ENCODE assay signal across 31 cellular contexts in the genomic region with DNA sequence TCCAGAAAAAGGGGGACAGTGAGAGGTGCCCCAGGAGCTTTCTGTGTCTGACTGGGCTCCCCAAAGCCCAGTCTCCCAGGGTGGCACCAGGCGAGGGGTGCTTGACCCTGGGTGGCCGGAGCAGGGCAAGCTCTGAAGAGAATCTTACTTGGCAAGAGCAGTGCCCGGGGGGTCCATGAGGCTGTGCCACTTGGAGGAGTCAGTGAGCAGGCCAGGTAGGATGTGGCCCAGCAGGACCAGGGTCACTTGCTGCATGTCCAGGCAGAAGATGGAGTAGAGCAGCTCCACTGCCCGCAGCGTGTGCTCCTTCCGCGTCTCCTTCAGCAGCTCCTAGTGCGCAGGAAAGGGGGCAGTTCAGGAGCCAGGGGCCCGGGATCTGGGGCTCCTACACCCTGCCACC. TPM values are rescaled to one million over a fixed set of nuclear protein-coding genes. Genes with fewer than 3 reads are reported as not detected.
DNase-seq lines count a peak whose midpoint lies in the region; ATAC-seq, FAIRE-seq and TF ChIP-seq lines count a peak whose summit lies in the region.
"Had no signal": no experiment of that assay in that cellular context is flagged by ENCODE, and none has a peak within 500 bp of the region (broad histone marks: within the 10 kb centered on the region; RNA-seq: fewer than 3 reads in every experiment).

No MANE protein-coding gene starts in this region.

- TF ChIP-seq RAD21 in A549 (conservative IDR thresholded peaks at IDR 0.05 in 1 of 2, IDR thresholded peaks at IDR 0.05 in 1 of 2) = no peak

- FAIRE-seq in A549 (lab: Jason Lieb, UNC) (no peak), keratinocyte (lab: Jason Lieb, UNC) (no peak)
- FAIRE-seq: endometrium, GM12878 had no signal

- TF ChIP-seq POLR2A in A549 (IDR thresholded peaks at IDR 0.05; ENCODE audit: low read length) = no peak

- H3K4me1 ChIP-seq in A549 (peaks cover 43% of the 10 kb centered on the region), keratinocyte (ENCODE audit: control insufficient read depth, extremely low read depth, insufficient read depth, low read length) (peaks cover 64% of the 10 kb centered on the region), skeletal muscle satellite cell (ENCODE audit: control insufficient read depth, insufficient read depth, low read length) (peaks cover 94% of the 10 kb centered on the region)
- H3K4me1 ChIP-seq: HAP-1 had no signal

- H3K27ac ChIP-seq in A549 = peak overlapping the region; percentile 83 to 84; a peak in 4 of 6 replicates
- peak overlapping the region; percentile 99 for H3K27ac ChIP-seq in RWPE1
- H3K27ac ChIP-seq in keratinocyte (ENCODE audit: control insufficient read depth, insufficient read depth, low read length) = peak overlapping the region; percentile 89

- dilution Hi-C loops in keratinocyte (cut with MboI; ENCODE audit: extremely low pct_ligation_motif_present, low sequenced_read_pairs) = no loop called here

- DNase-seq in A549 (ENCODE audit: low read depth in 1 of 2, low spot score in 1 of 2) (no peak), RWPE1 (ENCODE audit: low spot score) (no peak), keratinocyte (ENCODE audit: low read depth, low spot score) (no peak), EL (no peak), NCI-H2029 (lab: John Stamatoyannopoulos, UW) (no peak), amniotic stem cell (lab: John Stamatoyannopoulos, UW) (no peak)
- DNase-seq: 8988T; activated CD4-positive, alpha-beta T cell treated with anti-CD3 and anti-CD28 coated beads, Interleukin-2, amount 10 ng/mL, durations not matched to agents 7 days and 5 days; activated naive CD4-positive, alpha-beta T cell treated with anti-CD3 and anti-CD28 coated beads, Interleukin-2, amount 50 U/mL, for 16 hours; anterior cingulate cortex; caudate nucleus; dermis blood vessel endothelial cell; DND-41; glutamatergic neuron; mesendoderm; naive thymus-derived CD4-positive, alpha-beta T cell; NCI-H1105 treated with DMSO at 0.1 percent for 48 hours; NCI-H2081 treated with DMSO at 0.1 percent for 48 hours; NCI-H446 treated with DMSO at 0.1 percent for 48 hours; occipital lobe; SHP77; stimulated activated CD4-positive, alpha-beta T cell treated with anti-CD3 and anti-CD28 coated beads, Interleukin-2, amount 100 ng/mL, for 24 hours; substantia nigra; T-helper 9 cell had no signal

- 91% methylated on average over 8 of the region's 9 CpGs for WGBS in A549 (ENCODE audit: missing lambda C conversion rate)

- no peaks in the 10 kb centered on the region for H4K20me1 ChIP-seq in keratinocyte (ENCODE audit: control insufficient read depth, extremely low read depth, insufficient read depth, low read length)

- peaks cover 5 to 41% of the 10 kb centered on the region in 2 experiments for H3K36me3 ChIP-seq in keratinocyte (ENCODE audit: control insufficient read depth in 2 of 2, extremely low read depth in 1 of 2, insufficient read depth in 2 of 2, low read length in 2 of 2)
- H3K36me3 ChIP-seq in skeletal muscle satellite cell (ENCODE audit: insufficient read depth, low read length) = peaks cover 36% of the 10 kb centered on the region

- H3K79me2 ChIP-seq in keratinocyte (ENCODE audit: control insufficient read depth, insufficient read depth, low read length) = peaks cover 2% of the 10 kb centered on the region

- no peak for TF ChIP-seq EP300 in A549 (IDR thresholded peaks at IDR 0.05)

- H3K4me2 ChIP-seq in A549 = peak overlapping the region; percentile 65; the same call in 2 of the 3 replicates
- no peak overlapping the region for H3K4me2 ChIP-seq in keratinocyte (ENCODE audit: control insufficient read depth, extremely low read depth, insufficient read depth, low read depth, low read length)
- H3K4me2 ChIP-seq in skeletal muscle satellite cell (ENCODE audit: low read length) = peak overlapping the region; percentile 94
- H3K4me2 ChIP-seq: smooth muscle cell had no signal

- peaks cover 2% of the 10 kb centered on the region for H3K9me1 ChIP-seq in keratinocyte (ENCODE audit: control insufficient read depth, extremely low read depth, insufficient read depth, low read length)

- H3K9ac ChIP-seq in keratinocyte (ENCODE audit: control insufficient read depth, extremely low read depth, insufficient read depth, low read length) (peak overlapping the region; percentile 48), skeletal muscle satellite cell (ENCODE audit: low read depth, low read length) (peak overlapping the region; percentile 61)

- TF ChIP-seq CTCF in A549 (IDR thresholded peaks at IDR 0.05) (no peak), RWPE1 (conservative IDR thresholded peaks at IDR 0.05; ENCODE audit: low read depth) (no peak), keratinocyte (optimal IDR thresholded peaks at IDR 0.05 in 1 of 3, IDR thresholded peaks at IDR 0.05 in 1 of 3, conservative IDR thresholded peaks at IDR 0.05 in 1 of 3; ENCODE audit: extremely low read depth in 1 of 3, insufficient read depth in 2 of 3, low read length in 3 of 3) (peak in 1 of 3 experiments; percentile 10)

- H3K9me3 ChIP-seq in A549 (no peaks in the 10 kb centered on the region), keratinocyte (ENCODE audit: control insufficient read depth, low read depth, low read length) (no peaks in the 10 kb centered on the region), skeletal muscle satellite cell (replicated peaks; ENCODE audit: low read length) (no peaks in the 10 kb centered on the region)
- H3K9me3 ChIP-seq: HAP-1 had no signal

- CTCF ChIA-PET in A549 (lab: Yijun Ruan, JAX) = interaction anchor here (0.8 to 23.2 kb wide), 16 partner anchors 15 to 292 kb away, joined by 3 to 625 read pairs (median 6); partner anchors contain the start of genes CASC3, CSF3, MED24 and MIEN1
- CTCF ChIA-PET in RWPE1 (lab: Yijun Ruan, JAX) = interaction anchor here (0.7 to 1.0 kb wide), 4 partner anchors 9 to 401 kb away, joined by 3 to 5 read pairs (median 3); no protein-coding TSS in a partner anchor

- no peak for ATAC-seq in A549
- ATAC-seq in GM21390 (IDR thresholded peaks at IDR 0.05; ENCODE audit: unreplicated experiment) = no peak
- ATAC-seq: GM12878; naive thymus-derived CD4-positive, alpha-beta T cell had no signal

- H3K27me3 ChIP-seq in keratinocyte (ENCODE audit: control insufficient read depth, extremely low read depth, insufficient read depth, low read length) (no peaks in the 10 kb centered on the region), skeletal muscle satellite cell (ENCODE audit: control insufficient read depth, insufficient read depth, low read length) (no peaks in the 10 kb centered on the region)

- no peak overlapping the region for H3K4me3 ChIP-seq in A549
- no peak overlapping the region for H3K4me3 ChIP-seq in keratinocyte (ENCODE audit: control insufficient read depth in 2 of 3, extremely low read depth in 1 of 3, insufficient read depth in 2 of 3, low read depth in 1 of 3, low read length in 3 of 3)
- no peak overlapping the region for H3K4me3 ChIP-seq in skeletal muscle satellite cell (ENCODE audit: low read length)
- H3K4me3 ChIP-seq: GM12878, HAP-1, smooth muscle cell had no signal

- H2AFZ ChIP-seq in keratinocyte (ENCODE audit: control insufficient read depth, low read length) = no peak overlapping the region

- POLR2A ChIA-PET in A549 (lab: Yijun Ruan, JAX) (interaction anchor here (0.5 to 1.6 kb wide), 3 partner anchors 42 to 129 kb away, joined by 4 to 9 read pairs (median 6); partner anchors contain the start of gene PSMD3), RWPE1 (lab: Yijun Ruan, JAX; ENCODE audit: low non-redundant PET) (interaction anchor here (0.5 to 0.6 kb wide), 2 partner anchors 53 to 482 kb away, joined by 4 to 6 read pairs; no protein-coding TSS in a partner anchor)

RNA-seq across cellular contexts. Expression of gene CSF3, which starts 7.3 kb away (rescaled TPM):
- 0.41 TPM in 1 of 2 replicates, not detected in the other for polyA plus RNA-seq in A549 (2011; rRNA removed)
- 0.03 TPM in 1 of 2 replicates, not detected in the other for polyA plus RNA-seq in A549 (2012; cell fraction: cytosol; rRNA removed)
- 0.04 TPM in 1 of 2 replicates, not detected in the other for polyA plus RNA-seq in A549 (2012; cell fraction: nucleus; rRNA removed)
- not detected in 3 replicates for polyA plus RNA-seq in A549 (2017; fragmentation: RNase III; extraction: RNeasy Plus Mini Kit Qiagen cat#74134 plus additional on column Dnase treatment)
- polyA minus RNA-seq in A549 (2011; rRNA and poly(A)+ RNA removed) = not detected in 2 replicates
- polyA plus RNA-seq in keratinocyte = 0.19 to 0.84 TPM (median 0.76 TPM) in 3 replicates
- not detected for polyA plus RNA-seq in keratinocyte (2011; ENCODE audit: low read depth)
- polyA plus RNA-seq in keratinocyte (2011; cell fraction: cytosol; rRNA removed) = 0.26 and 0.30 TPM in 2 replicates
- polyA plus RNA-seq in keratinocyte (2011; cell fraction: nucleus; rRNA removed) = 0.43 and 0.45 TPM in 2 replicates
- polyA plus RNA-seq in keratinocyte (2012; ENCODE audit: low replicate concordance) = 0.66 TPM in 1 of 2 replicates, not detected in the other
- polyA minus RNA-seq in keratinocyte = 0.19 to 0.72 TPM (median 0.40 TPM) in 3 replicates
- not detected for polyA minus RNA-seq in keratinocyte (2011; cell fraction: cytosol; rRNA and poly(A)+ RNA removed)
- polyA minus RNA-seq in keratinocyte (2011; cell fraction: nucleus; rRNA and poly(A)+ RNA removed) = 0.53 TPM in 1 of 2 replicates, not detected in the other
- 6.8 and 15.1 TPM in 2 replicates for total RNA-seq in skeletal muscle satellite cell (2012; rRNA removed)
- total RNA-seq: activated CD4-positive, alpha-beta T cell treated with anti-CD3 and anti-CD28 coated beads, Interleukin-2, amount 10 ng/mL, durations not matched to agents 7 days and 5 days; B cell; naive thymus-derived CD4-positive, alpha-beta T cell; smooth muscle cell had no signal
- polyA plus RNA-seq: naive thymus-derived CD4-positive, alpha-beta T cell; smooth muscle cell had no signal

RNA-seq across cellular contexts. Expression of gene MED24, which starts 31.7 kb away (rescaled TPM):
- 63.6 and 89.5 TPM in 2 replicates for polyA plus RNA-seq in A549 (2011; rRNA removed)
- polyA plus RNA-seq in A549 (2012; cell fraction: cytosol; rRNA removed) = 85.2 and 102 TPM in 2 replicates
- 320 and 427 TPM in 2 replicates for polyA plus RNA-seq in A549 (2012; cell fraction: nucleus; rRNA removed)
- polyA plus RNA-seq in A549 (2017; fragmentation: RNase III; extraction: RNeasy Plus Mini Kit Qiagen cat#74134 plus additional on column Dnase treatment) = 60.7 to 64.5 TPM (median 60.8 TPM) in 3 replicates
- polyA minus RNA-seq in A549 (2011; rRNA and poly(A)+ RNA removed) = 129 and 130 TPM in 2 replicates
- 45.3 to 77.3 TPM (median 47.2 TPM) in 3 replicates for polyA plus RNA-seq in keratinocyte
- 20.0 TPM for polyA plus RNA-seq in keratinocyte (2011; ENCODE audit: low read depth)
- 54.1 and 62.2 TPM in 2 replicates for polyA plus RNA-seq in keratinocyte (2011; cell fraction: cytosol; rRNA removed)
- 134 and 168 TPM in 2 replicates for polyA plus RNA-seq in keratinocyte (2011; cell fraction: nucleus; rRNA removed)
- polyA plus RNA-seq in keratinocyte (2012; ENCODE audit: low replicate concordance) = 30.8 and 51.5 TPM in 2 replicates
- 82.2 to 244 TPM (median 85.5 TPM) in 3 replicates for polyA minus RNA-seq in keratinocyte
- polyA minus RNA-seq in keratinocyte (2011; cell fraction: cytosol; rRNA and poly(A)+ RNA removed) = 97.8 TPM
- polyA minus RNA-seq in keratinocyte (2011; cell fraction: nucleus; rRNA and poly(A)+ RNA removed) = 89.3 and 107 TPM in 2 replicates
- 52.7 and 58.3 TPM in 2 replicates for total RNA-seq in skeletal muscle satellite cell (2012; rRNA removed)

RNA-seq across cellular contexts. Expression of gene THRA, which starts 40.3 kb away (rescaled TPM):
- polyA plus RNA-seq in A549 (2011; rRNA removed) = 20.1 and 27.4 TPM in 2 replicates
- 12.5 and 15.3 TPM in 2 replicates for polyA plus RNA-seq in A549 (2012; cell fraction: cytosol; rRNA removed)
- polyA plus RNA-seq in A549 (2012; cell fraction: nucleus; rRNA removed) = 10.5 and 13.1 TPM in 2 replicates
- 16.1 to 23.7 TPM (median 22.5 TPM) in 3 replicates for polyA plus RNA-seq in A549 (2017; fragmentation: RNase III; extraction: RNeasy Plus Mini Kit Qiagen cat#74134 plus additional on column Dnase treatment)
- polyA minus RNA-seq in A549 (2011; rRNA and poly(A)+ RNA removed) = 25.5 and 26.9 TPM in 2 replicates
- 3.3 to 5.9 TPM (median 4.5 TPM) in 3 replicates for polyA plus RNA-seq in keratinocyte
- 2.3 TPM for polyA plus RNA-seq in keratinocyte (2011; ENCODE audit: low read depth)
- polyA plus RNA-seq in keratinocyte (2011; cell fraction: cytosol; rRNA removed) = 2.5 and 4.4 TPM in 2 replicates
- 5.2 and 5.8 TPM in 2 replicates for polyA plus RNA-seq in keratinocyte (2011; cell fraction: nucleus; rRNA removed)
- polyA plus RNA-seq in keratinocyte (2012; ENCODE audit: low replicate concordance) = 4.9 and 8.4 TPM in 2 replicates
- polyA minus RNA-seq in keratinocyte = 4.8 to 14.7 TPM (median 4.9 TPM) in 3 replicates
- polyA minus RNA-seq in keratinocyte (2011; cell fraction: cytosol; rRNA and poly(A)+ RNA removed) = 5.6 TPM
- 2.4 and 3.2 TPM in 2 replicates for polyA minus RNA-seq in keratinocyte (2011; cell fraction: nucleus; rRNA and poly(A)+ RNA removed)
- 18.8 and 22.6 TPM in 2 replicates for total RNA-seq in skeletal muscle satellite cell (2012; rRNA removed)

RNA-seq across cellular contexts. Expression of gene PSMD3, which starts 41.9 kb away (rescaled TPM):
- polyA plus RNA-seq in A549 (2011; rRNA removed) (87.7 and 113 TPM in 2 replicates), A549 (2017; fragmentation: RNase III; extraction: RNeasy Plus Mini Kit Qiagen cat#74134 plus additional on column Dnase treatment) (186 to 193 TPM (median 187 TPM) in 3 replicates), keratinocyte (97.1 to 169 TPM (median 108 TPM) in 3 replicates)
- polyA plus RNA-seq in A549 (2012; cell fraction: cytosol; rRNA removed) = 172 and 210 TPM in 2 replicates
- 255 and 268 TPM in 2 replicates for polyA plus RNA-seq in A549 (2012; cell fraction: nucleus; rRNA removed)
- polyA minus RNA-seq in A549 (2011; rRNA and poly(A)+ RNA removed) = 146 and 167 TPM in 2 replicates
- 105 TPM for polyA plus RNA-seq in keratinocyte (2011; ENCODE audit: low read depth)
- 108 and 128 TPM in 2 replicates for polyA plus RNA-seq in keratinocyte (2011; cell fraction: cytosol; rRNA removed)
- polyA plus RNA-seq in keratinocyte (2011; cell fraction: nucleus; rRNA removed) = 162 and 174 TPM in 2 replicates
- 129 and 159 TPM in 2 replicates for polyA plus RNA-seq in keratinocyte (2012; ENCODE audit: low replicate concordance)
- 114 to 244 TPM (median 137 TPM) in 3 replicates for polyA minus RNA-seq in keratinocyte
- polyA minus RNA-seq in keratinocyte (2011; cell fraction: cytosol; rRNA and poly(A)+ RNA removed) = 90.9 TPM
- 61.0 and 68.6 TPM in 2 replicates for polyA minus RNA-seq in keratinocyte (2011; cell fraction: nucleus; rRNA and poly(A)+ RNA removed)
- 133 and 148 TPM in 2 replicates for total RNA-seq in skeletal muscle satellite cell (2012; rRNA removed)

RNA-seq across cellular contexts. Expression of gene GSDMA, which starts 59.7 kb away (rescaled TPM):
- polyA plus RNA-seq in A549 (2011; rRNA removed) (not detected in 2 replicates), A549 (2017; fragmentation: RNase III; extraction: RNeasy Plus Mini Kit Qiagen cat#74134 plus additional on column Dnase treatment) (not detected in 3 replicates), keratinocyte (5.0 to 9.8 TPM (median 8.5 TPM) in 3 replicates)
- polyA plus RNA-seq in A549 (2012; cell fraction: cytosol; rRNA removed) = not detected in 2 replicates
- not detected in 2 replicates for polyA plus RNA-seq in A549 (2012; cell fraction: nucleus; rRNA removed)
- polyA minus RNA-seq in A549 (2011; rRNA and poly(A)+ RNA removed) = not detected in 2 replicates
- polyA plus RNA-seq in keratinocyte (2011; ENCODE audit: low read depth) = 82.1 TPM
- polyA plus RNA-seq in keratinocyte (2011; cell fraction: cytosol; rRNA removed) = 4.2 and 4.8 TPM in 2 replicates
- polyA plus RNA-seq in keratinocyte (2011; cell fraction: nucleus; rRNA removed) = 6.4 and 7.4 TPM in 2 replicates
- 6.5 and 78.8 TPM in 2 replicates for polyA plus RNA-seq in keratinocyte (2012; ENCODE audit: low replicate concordance)
- polyA minus RNA-seq in keratinocyte = 10.6 to 15.5 TPM (median 12.3 TPM) in 3 replicates
- 2.9 TPM for polyA minus RNA-seq in keratinocyte (2011; cell fraction: cytosol; rRNA and poly(A)+ RNA removed)
- polyA minus RNA-seq in keratinocyte (2011; cell fraction: nucleus; rRNA and poly(A)+ RNA removed) = 4.3 and 6.3 TPM in 2 replicates
- 0.22 TPM in 1 of 2 replicates, not detected in the other for total RNA-seq in skeletal muscle satellite cell (2012; rRNA removed)
- total RNA-seq: B cell, dermis blood vessel endothelial cell, GM12878, occipital lobe had no signal
